9 cellular contexts compared by ENCODE assay signal in the genomic region with DNA sequence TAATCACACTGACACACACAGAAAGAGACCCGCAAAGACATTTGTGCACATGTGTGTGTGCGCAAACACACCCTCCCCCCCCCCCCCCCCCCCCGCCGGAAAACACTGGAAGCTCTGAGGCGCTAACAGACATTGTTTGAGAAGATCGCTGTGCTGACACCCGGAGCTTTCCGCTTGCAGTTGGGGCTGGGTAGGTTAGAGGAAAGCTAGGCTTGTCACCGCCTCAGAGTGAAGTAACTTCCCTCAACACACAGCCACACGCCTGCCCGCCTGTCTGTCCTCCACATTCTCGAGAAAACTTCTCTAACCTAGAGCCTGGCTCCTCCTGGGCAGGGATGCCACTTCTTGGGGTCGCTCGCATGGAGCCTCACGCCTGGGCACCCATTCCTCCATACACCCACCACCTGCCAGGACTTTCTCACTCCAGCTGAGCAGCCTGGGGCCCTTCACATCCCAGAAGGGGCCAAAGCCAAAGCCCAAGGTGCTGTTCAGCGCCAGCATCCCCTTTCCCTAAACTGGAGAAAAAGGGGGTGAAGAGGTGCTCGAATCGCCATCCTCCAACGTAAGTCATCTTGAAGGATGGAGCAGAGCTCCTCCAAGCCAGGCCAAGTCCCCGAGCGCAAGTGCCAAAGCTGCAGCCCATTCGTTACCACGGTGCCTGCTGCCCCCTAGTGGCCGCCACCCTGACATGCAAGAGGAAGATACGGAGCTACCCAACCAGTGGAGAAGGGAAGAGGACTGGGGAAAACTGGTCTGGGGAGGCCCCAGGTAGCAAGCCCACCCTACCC.
DNase-seq lines count a peak whose midpoint lies in the region; ATAC-seq and TF ChIP-seq lines count a peak whose summit lies in the region.
"Had no signal": no experiment of that assay in that cellular context is flagged by ENCODE, and none has a peak within 500 bp of the region (broad histone marks: within the 10 kb centered on the region; RNA-seq: fewer than 3 reads in every experiment).

No MANE protein-coding gene starts in this region.

- peak overlapping the region; percentile 2; the same call in 1 of the 2 replicates for H3K4me2 ChIP-seq in GM23338

- H3K27ac Mint-ChIP-seq in GM23338 (no peak overlapping the region), endodermal cell (no peak overlapping the region), mesothelial cell of epicardium (no peak overlapping the region)
- H3K27ac Mint-ChIP-seq in activated CD8-positive, alpha-beta memory T cell treated with anti-CD3 and anti-CD28 coated beads, Interleukin-2, amount 10 ng/mL, durations not matched to agents 7 days and 5 days, result no peak overlapping the region

- peaks cover 8% of the 10 kb centered on the region; the same call in 2 of the 3 replicates for H3K36me3 Mint-ChIP-seq in GM23338 (ENCODE audit: low read depth)
- H3K36me3 Mint-ChIP-seq in activated CD8-positive, alpha-beta memory T cell treated with anti-CD3 and anti-CD28 coated beads, Interleukin-2, amount 10 ng/mL, durations not matched to agents 7 days and 5 days, result peaks cover 16% of the 10 kb centered on the region
- peaks cover 8% of the 10 kb centered on the region for H3K36me3 Mint-ChIP-seq in endodermal cell (ENCODE audit: low read depth)
- H3K36me3 Mint-ChIP-seq in mesothelial cell of epicardium, result peaks cover 10% of the 10 kb centered on the region

- H3K9me2 ChIP-seq in GM23338 (ENCODE audit: insufficient read depth), result no peaks in the 10 kb centered on the region

- CTCF ChIA-PET in activated CD8-positive, alpha-beta memory T cell treated with anti-CD3 and anti-CD28 coated beads, Interleukin-2, amount 10 ng/mL, durations not matched to agents 7 days and 5 days (lab: Charles Lee), result interaction anchor here (0.5 to 12.9 kb wide), 60 partner anchors 8 to 455 kb away, joined by 3 to 557 read pairs (median 4); a partner anchor contains a TSS

- H3K4me1 ChIP-seq in GM23338 (ENCODE audit: insufficient read depth) (peaks cover 8% of the 10 kb centered on the region), endodermal cell (ENCODE audit: control insufficient read depth, insufficient read depth, low read length) (no peaks in the 10 kb centered on the region)
- H3K4me1 ChIP-seq: HAP-1 had no signal

- ATAC-seq in GM23338, result peak; percentile 76
- ATAC-seq in activated CD8-positive, alpha-beta memory T cell treated with anti-CD3 and anti-CD28 coated beads, Interleukin-2, amount 10 ng/mL, durations not matched to agents 7 days and 5 days, result peak; percentile 80
- no peak for ATAC-seq in HG03457 (IDR thresholded peaks at IDR 0.05; ENCODE audit: unreplicated experiment)

- WGBS in endodermal cell (ENCODE audit: insufficient coverage in 1 of 2, insufficient read length in 1 of 2), 2 experiments, result 47 to 50% methylated on average over 8 to 21 of the region's 25 CpGs

- H3K27me3 Mint-ChIP-seq in GM23338 (ENCODE audit: insufficient read depth, low read depth, poor library complexity) (peaks cover 8% of the 10 kb centered on the region), endodermal cell (ENCODE audit: insufficient read depth) (no peaks in the 10 kb centered on the region), mesothelial cell of epicardium (ENCODE audit: low read depth) (no peaks in the 10 kb centered on the region)
- no peaks in the 10 kb centered on the region for H3K27me3 Mint-ChIP-seq in activated CD8-positive, alpha-beta memory T cell treated with anti-CD3 and anti-CD28 coated beads, Interleukin-2, amount 10 ng/mL, durations not matched to agents 7 days and 5 days

- H3K27me3 ChIP-seq in GM23338 (ENCODE audit: insufficient read depth) (no peaks in the 10 kb centered on the region), endodermal cell (ENCODE audit: control insufficient read depth, insufficient read depth, low read length, poor library complexity, severe bottlenecking) (no peaks in the 10 kb centered on the region)

- no peak overlapping the region for H2AFZ ChIP-seq in GM23338

- DNase-seq in AG20443 (ENCODE audit: low spot score) (peak; percentile 84), GM23338 (ENCODE audit: low spot score) (peak; percentile 91), NOMO-1 treated with DMSO at 0.1 percent for 48 hours (lab: John Stamatoyannopoulos, UW; ENCODE audit: unreplicated experiment) (peak; percentile 42), endodermal cell (peak; percentile 98), mesothelial cell of epicardium (ENCODE audit: low spot score in 2 of 2, unreplicated experiment in 2 of 2) (peak; percentile 47 to 83)
- peak; percentile 84 for DNase-seq in activated CD8-positive, alpha-beta memory T cell treated with anti-CD3 and anti-CD28 coated beads, Interleukin-2, amount 10 ng/mL, durations not matched to agents 7 days and 5 days
- DNase-seq in stimulated activated CD8-positive, alpha-beta memory T cell treated with anti-CD3 and anti-CD28 coated beads, Interleukin-4, amount 100 ng/mL, for 4 hours (ENCODE audit: low read depth in 2 of 2, low spot score in 1 of 2), result peak; percentile 51 to 58

- TF ChIP-seq CTCF in GM23338 (conservative IDR thresholded peaks at IDR 0.05; ENCODE audit: low read depth in 2 of 2) (peak; percentile 96 to 99), endodermal cell (conservative IDR thresholded peaks at IDR 0.05) (peak; percentile 98), mesothelial cell of epicardium (IDR thresholded peaks at IDR 0.05; ENCODE audit: unreplicated experiment) (peak; percentile 94)

- H3K9me3 Mint-ChIP-seq in GM23338 (no peaks in the 10 kb centered on the region), endodermal cell (no peaks in the 10 kb centered on the region), mesothelial cell of epicardium (no peaks in the 10 kb centered on the region)
- no peaks in the 10 kb centered on the region for H3K9me3 Mint-ChIP-seq in activated CD8-positive, alpha-beta memory T cell treated with anti-CD3 and anti-CD28 coated beads, Interleukin-2, amount 10 ng/mL, durations not matched to agents 7 days and 5 days (ENCODE audit: low read depth)

- no peak overlapping the region for H3K4me3 ChIP-seq in GM23338
- no peak overlapping the region for H3K4me3 ChIP-seq in endodermal cell (ENCODE audit: low read length)
- H3K4me3 ChIP-seq: HAP-1 had no signal

- no peaks in the 10 kb centered on the region for H3K9me3 ChIP-seq in endodermal cell (ENCODE audit: control insufficient read depth, low read length)
- H3K9me3 ChIP-seq: HAP-1 had no signal

- H3K27ac ChIP-seq in GM23338 (ENCODE audit: low read depth) (no peak overlapping the region), endodermal cell (ENCODE audit: low read depth, low read length) (no peak overlapping the region)

- H3K9ac ChIP-seq in endodermal cell (ENCODE audit: extremely low read depth, low read length, poor library complexity, severe bottlenecking), result no peak overlapping the region

- peaks cover 16% of the 10 kb centered on the region for H3K4me1 Mint-ChIP-seq in GM23338
- peaks cover 11% of the 10 kb centered on the region for H3K4me1 Mint-ChIP-seq in activated CD8-positive, alpha-beta memory T cell treated with anti-CD3 and anti-CD28 coated beads, Interleukin-2, amount 10 ng/mL, durations not matched to agents 7 days and 5 days
- H3K4me1 Mint-ChIP-seq in endodermal cell, result peaks cover 3% of the 10 kb centered on the region
- H3K4me1 Mint-ChIP-seq in mesothelial cell of epicardium, result no peaks in the 10 kb centered on the region

- H3K4me3 Mint-ChIP-seq in GM23338 (peak overlapping the region; percentile 5; the same call in 2 of the 3 replicates), endodermal cell (no peak overlapping the region), mesothelial cell of epicardium (no peak overlapping the region)
- no peak overlapping the region for H3K4me3 Mint-ChIP-seq in activated CD8-positive, alpha-beta memory T cell treated with anti-CD3 and anti-CD28 coated beads, Interleukin-2, amount 10 ng/mL, durations not matched to agents 7 days and 5 days

- no peaks in the 10 kb centered on the region for H4K20me1 ChIP-seq in GM23338 (replicated peaks; ENCODE audit: insufficient read depth)

- H3F3A ChIP-seq in GM23338 (replicated peaks; ENCODE audit: low read depth), result 0 out of 2 replicates have a peak, but pooled peaks cover 3% of the 10 kb centered on the region

- no peaks in the 10 kb centered on the region for H3K79me2 ChIP-seq in GM23338 (replicated peaks; ENCODE audit: insufficient read depth)

- H3K36me3 ChIP-seq in GM23338 (ENCODE audit: insufficient read depth) (no peaks in the 10 kb centered on the region), endodermal cell (ENCODE audit: control insufficient read depth, insufficient read depth, low read length) (no peaks in the 10 kb centered on the region)
- H3K36me3 ChIP-seq: HAP-1 had no signal

TF ChIP-seq in GM23338, 12 proteins besides CTCF, POLR2A, EP300 and RAD21 (continues in another document):
- TF ChIP-seq ZNF331 (CRISPR knock-in tag; IDR thresholded peaks at IDR 0.05; ENCODE audit: low read depth) (no peak), EZH2 (IDR thresholded peaks at IDR 0.05; ENCODE audit: low read depth, unreplicated experiment) (no peak), NANOG (IDR thresholded peaks at IDR 0.05; ENCODE audit: borderline replicate concordance) (no peak), POLR2AphosphoS5 (IDR thresholded peaks at IDR 0.05; ENCODE audit: low read depth) (no peak), CREB1 (CRISPR knock-in tag; IDR thresholded peaks at IDR 0.05; ENCODE audit: low read depth) (no peak), ZNF114 (CRISPR knock-in tag; IDR thresholded peaks at IDR 0.05) (no peak)
- TF ChIP-seq, protein P1, sequence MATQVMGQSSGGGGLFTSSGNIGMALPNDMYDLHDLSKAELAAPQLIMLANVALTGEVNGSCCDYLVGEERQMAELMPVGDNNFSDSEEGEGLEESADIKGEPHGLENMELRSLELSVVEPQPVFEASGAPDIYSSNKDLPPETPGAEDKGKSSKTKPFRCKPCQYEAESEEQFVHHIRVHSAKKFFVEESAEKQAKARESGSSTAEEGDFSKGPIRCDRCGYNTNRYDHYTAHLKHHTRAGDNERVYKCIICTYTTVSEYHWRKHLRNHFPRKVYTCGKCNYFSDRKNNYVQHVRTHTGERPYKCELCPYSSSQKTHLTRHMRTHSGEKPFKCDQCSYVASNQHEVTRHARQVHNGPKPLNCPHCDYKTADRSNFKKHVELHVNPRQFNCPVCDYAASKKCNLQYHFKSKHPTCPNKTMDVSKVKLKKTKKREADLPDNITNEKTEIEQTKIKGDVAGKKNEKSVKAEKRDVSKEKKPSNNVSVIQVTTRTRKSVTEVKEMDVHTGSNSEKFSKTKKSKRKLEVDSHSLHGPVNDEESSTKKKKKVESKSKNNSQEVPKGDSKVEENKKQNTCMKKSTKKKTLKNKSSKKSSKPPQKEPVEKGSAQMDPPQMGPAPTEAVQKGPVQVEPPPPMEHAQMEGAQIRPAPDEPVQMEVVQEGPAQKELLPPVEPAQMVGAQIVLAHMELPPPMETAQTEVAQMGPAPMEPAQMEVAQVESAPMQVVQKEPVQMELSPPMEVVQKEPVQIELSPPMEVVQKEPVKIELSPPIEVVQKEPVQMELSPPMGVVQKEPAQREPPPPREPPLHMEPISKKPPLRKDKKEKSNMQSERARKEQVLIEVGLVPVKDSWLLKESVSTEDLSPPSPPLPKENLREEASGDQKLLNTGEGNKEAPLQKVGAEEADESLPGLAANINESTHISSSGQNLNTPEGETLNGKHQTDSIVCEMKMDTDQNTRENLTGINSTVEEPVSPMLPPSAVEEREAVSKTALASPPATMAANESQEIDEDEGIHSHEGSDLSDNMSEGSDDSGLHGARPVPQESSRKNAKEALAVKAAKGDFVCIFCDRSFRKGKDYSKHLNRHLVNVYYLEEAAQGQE (IDR thresholded peaks at IDR 0.05; ENCODE audit: unreplicated experiment), result no peak

Comparison
In these comparisons a context has a peak if more than half of its experiments do, and no peak if none do; other contexts are left out.
1. DNase-seq: peak in every context shown above with its lines; median percentile 98 in endodermal cell; 91 in GM23338; 84 in AG20443; 84 in activated CD8-positive, alpha-beta memory T cell treated with anti-CD3 and anti-CD28 coated beads, Interleukin-2, amount 10 ng/mL, durations not matched to agents 7 days and 5 days; 65 in mesothelial cell of epicardium; 54 in stimulated activated CD8-positive, alpha-beta memory T cell treated with anti-CD3 and anti-CD28 coated beads, Interleukin-4, amount 100 ng/mL, for 4 hours; 42 in NOMO-1 treated with DMSO at 0.1 percent for 48 hours.